In genomic region chr14:34099630-34100029, GRCh38 we compare ENCODE assay signal across 14 cellular contexts.
"Had no signal": no experiment of that assay in that cellular context is flagged by ENCODE, and none has a peak within 500 bp of the region (broad histone marks: within the 10 kb centered on the region; RNA-seq: fewer than 3 reads in every experiment).

No MANE protein-coding gene starts in this region.

- H3K9me3 Mint-ChIP-seq: activated naive CD4-positive, alpha-beta T cell treated with anti-CD3 and anti-CD28 coated beads for 36 hours; activated T-helper 17 cell treated with anti-CD3 and anti-CD28 coated beads, Interleukin-2, amount 50 U/mL, for 72 hours; immature natural killer cell; natural killer cell; stimulated activated naive CD8-positive, alpha-beta T cell treated with anti-CD3 and anti-CD28 coated beads, Interleukin-15, Interleukin-2, amounts not matched to agents 100 ng/mL and 50 ng/mL, for 24 hours had no signal

- H3K4me3 ChIP-seq: adrenal gland, gastrocnemius medialis, heart left ventricle, spleen had no signal

- H3K36me3 ChIP-seq: adrenal gland, gastrocnemius medialis, heart left ventricle, spleen had no signal

- DNase-seq: activated CD4-positive, alpha-beta T cell treated with anti-CD3 and anti-CD28 coated beads, Interleukin-2, amount 50 U/mL, for 48 hours; activated CD4-positive, CD25-positive, alpha-beta regulatory T cell treated with anti-CD3 and anti-CD28 coated beads, Interleukin-2, amount 50 U/mL, for 72 hours; activated naive CD4-positive, alpha-beta T cell treated with anti-CD3 and anti-CD28 coated beads for 36 hours; adrenal gland; erythroblast; gastrocnemius medialis; heart left ventricle; immature natural killer cell; natural killer cell; nucleus accumbens; spleen; T-helper 1 cell had no signal

- H3K27ac Mint-ChIP-seq: activated naive CD4-positive, alpha-beta T cell treated with anti-CD3 and anti-CD28 coated beads for 36 hours; immature natural killer cell; natural killer cell; stimulated activated naive CD8-positive, alpha-beta T cell treated with anti-CD3 and anti-CD28 coated beads, Interleukin-15, Interleukin-2, amounts not matched to agents 100 ng/mL and 50 ng/mL, for 24 hours had no signal

- H3K9me3 ChIP-seq: adrenal gland, gastrocnemius medialis, heart left ventricle, spleen had no signal

- H3K4me1 ChIP-seq: adrenal gland, spleen had no signal

- H3K36me3 Mint-ChIP-seq: immature natural killer cell, natural killer cell had no signal

- H3K27me3 ChIP-seq: adrenal gland, gastrocnemius medialis, heart left ventricle, spleen had no signal

- H3K4me1 Mint-ChIP-seq: natural killer cell had no signal

- H3K27me3 Mint-ChIP-seq: activated T-helper 17 cell treated with anti-CD3 and anti-CD28 coated beads, Interleukin-2, amount 50 U/mL, for 72 hours; stimulated activated naive CD8-positive, alpha-beta T cell treated with anti-CD3 and anti-CD28 coated beads, Interleukin-15, Interleukin-2, amounts not matched to agents 100 ng/mL and 50 ng/mL, for 24 hours had no signal

- H3K4me3 Mint-ChIP-seq: activated naive CD4-positive, alpha-beta T cell treated with anti-CD3 and anti-CD28 coated beads for 36 hours; activated T-helper 17 cell treated with anti-CD3 and anti-CD28 coated beads, Interleukin-2, amount 50 U/mL, for 72 hours; immature natural killer cell; natural killer cell; stimulated activated naive CD8-positive, alpha-beta T cell treated with anti-CD3 and anti-CD28 coated beads, Interleukin-15, Interleukin-2, amounts not matched to agents 100 ng/mL and 50 ng/mL, for 24 hours had no signal

- H3K27ac ChIP-seq: adrenal gland, gastrocnemius medialis, heart left ventricle, spleen had no signal
